ENCODE assay signal across 1 cellular context in genomic region chr5:138178516-138179276, GRCh38.
TF ChIP-seq lines count a peak whose summit lies in the region.

BRD8 (minus strand) TSS chr5:138178630; CDS start chr5:138178614, 16 bp downstream.
KIF20A (plus strand) TSS chr5:138179112; CDS start chr5:138179681, 569 bp downstream.

TF ChIP-seq in HepG2, 621 proteins besides CTCF, POLR2A, EP300 and RAD21 (continued from another document and continues in another):
- TF ChIP-seq ZNF407 (CRISPR knock-in tag; IDR thresholded peaks at IDR 0.05; ENCODE audit: not compliant biosample characterization) (peak; percentile 14), ZIK1 (CRISPR knock-in tag; IDR thresholded peaks at IDR 0.05; ENCODE audit: borderline replicate concordance, low read depth) (no peak), ZNF761 (CRISPR knock-in tag; conservative IDR thresholded peaks at IDR 0.05) (0 out of 2 replicates have a peak, but pooled peaks have one; percentile 32), ZNF646 (CRISPR knock-in tag; IDR thresholded peaks at IDR 0.05) (no peak), GATA4 (IDR thresholded peaks at IDR 0.05; ENCODE audit: borderline replicate concordance, low read depth) (peak; percentile 76; the same call in 1 of the 2 replicates), ZFX (CRISPR knock-in tag; IDR thresholded peaks at IDR 0.05; ENCODE audit: low read depth) (peak; percentile 95), ELF4 (CRISPR knock-in tag; IDR thresholded peaks at IDR 0.05; ENCODE audit: borderline replicate concordance) (peak; percentile 45; the same call in 1 of the 2 replicates), SP4 (CRISPR knock-in tag; IDR thresholded peaks at IDR 0.05) (peak; percentile 83), DBP (CRISPR knock-in tag; IDR thresholded peaks at IDR 0.05; ENCODE audit: not compliant biosample characterization) (no peak), ZMYM4 (CRISPR knock-in tag; IDR thresholded peaks at IDR 0.05) (peak; percentile 63), LBX2 (CRISPR knock-in tag; IDR thresholded peaks at IDR 0.05; ENCODE audit: borderline replicate concordance) (no peak), THAP11 (CRISPR knock-in tag; IDR thresholded peaks at IDR 0.05) (peak; percentile 98), HNRNPLL (IDR thresholded peaks at IDR 0.05; ENCODE audit: low read depth, low read length, poor library complexity, severe bottlenecking) (peak; percentile 50), ZFP1 (CRISPR knock-in tag; IDR thresholded peaks at IDR 0.05) (0 out of 2 replicates have a peak, but pooled peaks have one; percentile 53), ZNF503 (CRISPR knock-in tag; IDR thresholded peaks at IDR 0.05) (no peak), ZNF768 (CRISPR knock-in tag; IDR thresholded peaks at IDR 0.05) (no peak), FOXA3 (CRISPR knock-in tag; IDR thresholded peaks at IDR 0.05) (no peak; the same call in 1 of the 2 replicates), NFE2 (CRISPR knock-in tag; IDR thresholded peaks at IDR 0.05) (no peak), KDM2A (CRISPR knock-in tag; IDR thresholded peaks at IDR 0.05; ENCODE audit: borderline replicate concordance, low read depth) (no peak; the same call in 1 of the 2 replicates), RELA (CRISPR knock-in tag; IDR thresholded peaks at IDR 0.05) (no peak), TFAP4 (IDR thresholded peaks at IDR 0.05; ENCODE audit: borderline replicate concordance, low read depth) (no peak), ZBTB7B (CRISPR knock-in tag; IDR thresholded peaks at IDR 0.05) (no peak; the same call in 1 of the 2 replicates), NONO (IDR thresholded peaks at IDR 0.05) (no peak), NONO (CRISPR knock-in tag; conservative IDR thresholded peaks at IDR 0.05) (no peak; the same call in 1 of the 2 replicates), IKZF1 (IDR thresholded peaks at IDR 0.05) (no peak), NKX3-1 (CRISPR knock-in tag; IDR thresholded peaks at IDR 0.05) (no peak), ZBTB49 (CRISPR knock-in tag; IDR thresholded peaks at IDR 0.05; ENCODE audit: borderline replicate concordance) (no peak), ASH2L (IDR thresholded peaks at IDR 0.05; ENCODE audit: insufficient read length, low read depth, low read length) (peak; percentile 75), HOMEZ (CRISPR knock-in tag; IDR thresholded peaks at IDR 0.05; ENCODE audit: low read depth) (no peak; the same call in 1 of the 2 replicates), ZNF10 (CRISPR knock-in tag; IDR thresholded peaks at IDR 0.05; ENCODE audit: borderline replicate concordance, low read depth) (no peak), BRD4 (CRISPR knock-in tag; IDR thresholded peaks at IDR 0.05) (0 out of 2 replicates have a peak, but pooled peaks have one; percentile 42), DMAP1 (CRISPR knock-in tag; IDR thresholded peaks at IDR 0.05) (peak; percentile 88), SNRNP70 (IDR thresholded peaks at IDR 0.05; ENCODE audit: low read depth, low read length) (no peak), ZNF331 (CRISPR knock-in tag; IDR thresholded peaks at IDR 0.05) (peak; percentile 67), ZNF616 (CRISPR knock-in tag; IDR thresholded peaks at IDR 0.05; ENCODE audit: low read depth) (no peak), SIX4 (CRISPR knock-in tag; IDR thresholded peaks at IDR 0.05) (no peak), MAFF (IDR thresholded peaks at IDR 0.05; ENCODE audit: low read depth, low read length) (no peak)
